16 cellular contexts compared by ENCODE assay signal in genomic region chr12:53254816-53255545, GRCh38. TPM values are rescaled to one million over a fixed set of nuclear protein-coding genes. Genes with fewer than 3 reads are reported as not detected.
A peak's percentile ranks its signal among the peaks of the same experiment; 100 is the strongest.
DNase-seq lines count a peak whose midpoint lies in the region; ATAC-seq lines count a peak whose summit lies in the region.
"Had no signal": no experiment of that assay in that cellular context is flagged by ENCODE, and none has a peak within 500 bp of the region (broad histone marks: within the 10 kb centered on the region; RNA-seq: fewer than 3 reads in every experiment).

No MANE protein-coding gene starts in this region.

- POLR2A ChIA-PET in activated CD4-positive, alpha-beta T cell treated with anti-CD3 and anti-CD28 coated beads, Interleukin-2, amount 10 ng/mL, durations not matched to agents 7 days and 5 days (lab: Charles Lee), result no interaction called here

- H3K36me3 ChIP-seq in Karpas-422 (ENCODE audit: insufficient read depth, low read length), result peaks cover 6% of the 10 kb centered on the region

- H3K9me3 ChIP-seq in Karpas-422 (ENCODE audit: low read length), result no peaks in the 10 kb centered on the region
- H3K9me3 ChIP-seq: thoracic aorta had no signal

- no peaks in the 10 kb centered on the region for H3K27me3 ChIP-seq in Karpas-422 (ENCODE audit: low read length)
- H3K27me3 ChIP-seq: brain microvascular endothelial cell had no signal

- H3K27ac Mint-ChIP-seq in activated CD4-positive, alpha-beta T cell treated with anti-CD3 and anti-CD28 coated beads, Interleukin-2, amount 10 ng/mL, durations not matched to agents 7 days and 5 days, result peak overlapping the region; percentile 72
- H3K27ac Mint-ChIP-seq in activated naive CD8-positive, alpha-beta T cell treated with anti-CD3 and anti-CD28 coated beads for 36 hours, result peak overlapping the region; percentile 38
- H3K27ac Mint-ChIP-seq: nephron had no signal

- CTCF ChIA-PET in activated CD4-positive, alpha-beta T cell treated with anti-CD3 and anti-CD28 coated beads, Interleukin-2, amount 10 ng/mL, durations not matched to agents 7 days and 5 days (lab: Charles Lee), result interaction anchor here (1.2 to 2.4 kb wide), 6 partner anchors 12 to 66 kb away, joined by 3 to 9 read pairs (median 6); partner anchors contain the start of genes AAAS and ESPL1

- H2AFZ ChIP-seq in Karpas-422 (ENCODE audit: low read length), result no peak overlapping the region

- peaks cover 41% of the 10 kb centered on the region for H3K4me1 ChIP-seq in Karpas-422 (ENCODE audit: low read length)

- ATAC-seq in HG03469 (IDR thresholded peaks at IDR 0.05; ENCODE audit: unreplicated experiment), result no peak

- H3K36me3 Mint-ChIP-seq in activated CD4-positive, alpha-beta T cell treated with anti-CD3 and anti-CD28 coated beads, Interleukin-2, amount 10 ng/mL, durations not matched to agents 7 days and 5 days (ENCODE audit: low read depth), result peaks cover 29% of the 10 kb centered on the region
- H3K36me3 Mint-ChIP-seq in activated naive CD8-positive, alpha-beta T cell treated with anti-CD3 and anti-CD28 coated beads for 36 hours, result peaks cover 12% of the 10 kb centered on the region

- peak; percentile 26 for DNase-seq in activated CD4-positive, alpha-beta T cell treated with anti-CD3 and anti-CD28 coated beads, Interleukin-2, amount 10 ng/mL, durations not matched to agents 7 days and 5 days
- DNase-seq in activated CD4-positive, alpha-beta T cell treated with anti-CD3 and anti-CD28 coated beads, Interleukin-2, amount 50 U/mL, for 1 hour, result no peak
- DNase-seq in Karpas-422 (no peak), GM19240 (ENCODE audit: insufficient read length, low spot score) (no peak), globus pallidus (ENCODE audit: low spot score) (no peak)
- DNase-seq in activated naive CD8-positive, alpha-beta T cell treated with anti-CD3 and anti-CD28 coated beads for 36 hours, result no peak
- DNase-seq: brain microvascular endothelial cell; EL; foreskin melanocyte; mesenchymal stem cell; NCI-H1694; stimulated activated CD4-positive, alpha-beta T cell treated with anti-CD3 and anti-CD28 coated beads, Interleukin-4, amount 100 ng/mL, for 1 hour had no signal

- H3K4me1 Mint-ChIP-seq in activated CD4-positive, alpha-beta T cell treated with anti-CD3 and anti-CD28 coated beads, Interleukin-2, amount 10 ng/mL, durations not matched to agents 7 days and 5 days, result peaks cover 53% of the 10 kb centered on the region
- peaks cover 45% of the 10 kb centered on the region for H3K4me1 Mint-ChIP-seq in activated naive CD8-positive, alpha-beta T cell treated with anti-CD3 and anti-CD28 coated beads for 36 hours

- H3K9ac ChIP-seq in Karpas-422 (ENCODE audit: low read length), result peak overlapping the region; percentile 9; the same call in 1 of the 2 replicates

- H3K4me3 Mint-ChIP-seq in activated CD4-positive, alpha-beta T cell treated with anti-CD3 and anti-CD28 coated beads, Interleukin-2, amount 10 ng/mL, durations not matched to agents 7 days and 5 days, result no peak overlapping the region
- no peak overlapping the region for H3K4me3 Mint-ChIP-seq in activated naive CD8-positive, alpha-beta T cell treated with anti-CD3 and anti-CD28 coated beads for 36 hours

- H3K4me2 ChIP-seq in Karpas-422 (ENCODE audit: low read depth, low read length, poor library complexity, severe bottlenecking), result peak overlapping the region; percentile 38

- H4K20me1 ChIP-seq in Karpas-422 (ENCODE audit: insufficient read depth, low read depth, low read length), result no peaks in the 10 kb centered on the region

- no peaks in the 10 kb centered on the region for H3K27me3 Mint-ChIP-seq in activated CD4-positive, alpha-beta T cell treated with anti-CD3 and anti-CD28 coated beads, Interleukin-2, amount 10 ng/mL, durations not matched to agents 7 days and 5 days
- no peaks in the 10 kb centered on the region for H3K27me3 Mint-ChIP-seq in activated naive CD8-positive, alpha-beta T cell treated with anti-CD3 and anti-CD28 coated beads for 36 hours

- H3K79me2 ChIP-seq in Karpas-422 (ENCODE audit: low read length), result peaks cover 20% of the 10 kb centered on the region

- H3K4me3 ChIP-seq in Karpas-422 (ENCODE audit: low read length) (no peak overlapping the region), skin epidermis (no peak overlapping the region)
- H3K4me3 ChIP-seq: thoracic aorta had no signal

- H3K9me3 Mint-ChIP-seq in activated CD4-positive, alpha-beta T cell treated with anti-CD3 and anti-CD28 coated beads, Interleukin-2, amount 10 ng/mL, durations not matched to agents 7 days and 5 days, result no peaks in the 10 kb centered on the region
- no peaks in the 10 kb centered on the region for H3K9me3 Mint-ChIP-seq in activated naive CD8-positive, alpha-beta T cell treated with anti-CD3 and anti-CD28 coated beads for 36 hours
- H3K9me3 Mint-ChIP-seq: nephron had no signal

- peak overlapping the region; percentile 63 for H3K27ac ChIP-seq in Karpas-422 (ENCODE audit: low read length)
- H3K27ac ChIP-seq in skin epidermis, result peak overlapping the region in 13 of 21 experiments; percentile 0 to 94 (median 44)
- H3K27ac ChIP-seq: brain microvascular endothelial cell, thoracic aorta had no signal

- no peaks in the 10 kb centered on the region for H3K9me2 ChIP-seq in Karpas-422 (replicated peaks; ENCODE audit: insufficient read depth, low read length)

RNA-seq across cellular contexts. Expression of gene ESPL1, which starts 13.1 kb away (rescaled TPM):
- total RNA-seq in activated CD4-positive, alpha-beta T cell treated with anti-CD3 and anti-CD28 coated beads, Interleukin-2, amount 10 ng/mL, durations not matched to agents 7 days and 5 days, result 100 to 1,000 TPM; 107 to 125 TPM
- total RNA-seq in Karpas-422 (2014; rRNA removed; shearing (Covaris generic); ENCODE audit: low replicate concordance), result 9.4 and 22.8 TPM in 2 replicates
- 10 to 100 TPM; 66.3 to 67.7 TPM for total RNA-seq in activated naive CD8-positive, alpha-beta T cell treated with anti-CD3 and anti-CD28 coated beads for 36 hours

RNA-seq across cellular contexts. Expression of gene RARG, which starts 23.0 kb away (rescaled TPM):
- 10 to 100 TPM; 58.3 to 59.7 TPM for total RNA-seq in activated CD4-positive, alpha-beta T cell treated with anti-CD3 and anti-CD28 coated beads, Interleukin-2, amount 10 ng/mL, durations not matched to agents 7 days and 5 days
- 1.7 and 6.5 TPM in 2 replicates for total RNA-seq in Karpas-422 (2014; rRNA removed; shearing (Covaris generic); ENCODE audit: low replicate concordance)
- 10 to 100 TPM; 22.7 to 26.0 TPM for total RNA-seq in activated naive CD8-positive, alpha-beta T cell treated with anti-CD3 and anti-CD28 coated beads for 36 hours

RNA-seq across cellular contexts. Expression of gene PFDN5, which starts 40.4 kb away (rescaled TPM):
- 100 to 1,000 TPM; 305 to 335 TPM for total RNA-seq in activated CD4-positive, alpha-beta T cell treated with anti-CD3 and anti-CD28 coated beads, Interleukin-2, amount 10 ng/mL, durations not matched to agents 7 days and 5 days
- 387 and 492 TPM in 2 replicates for total RNA-seq in Karpas-422 (2014; rRNA removed; shearing (Covaris generic); ENCODE audit: low replicate concordance)
- 100 to 1,000 TPM; 309 to 321 TPM for total RNA-seq in activated naive CD8-positive, alpha-beta T cell treated with anti-CD3 and anti-CD28 coated beads for 36 hours

RNA-seq across cellular contexts. Expression of gene MYG1, which starts 44.5 kb away (rescaled TPM):
- 10 to 100 TPM; 47.9 to 56.4 TPM for total RNA-seq in activated CD4-positive, alpha-beta T cell treated with anti-CD3 and anti-CD28 coated beads, Interleukin-2, amount 10 ng/mL, durations not matched to agents 7 days and 5 days
- 67.1 and 85.5 TPM in 2 replicates for total RNA-seq in Karpas-422 (2014; rRNA removed; shearing (Covaris generic); ENCODE audit: low replicate concordance)
- total RNA-seq in activated naive CD8-positive, alpha-beta T cell treated with anti-CD3 and anti-CD28 coated beads for 36 hours, result 10 to 100 TPM; 73.4 to 79.7 TPM

RNA-seq across cellular contexts. Expression of gene ITGB7, which starts 47.9 kb away (rescaled TPM):
- total RNA-seq in activated CD4-positive, alpha-beta T cell treated with anti-CD3 and anti-CD28 coated beads, Interleukin-2, amount 10 ng/mL, durations not matched to agents 7 days and 5 days, result 100 to 1,000 TPM; 621 to 702 TPM
- total RNA-seq in Karpas-422 (2014; rRNA removed; shearing (Covaris generic); ENCODE audit: low replicate concordance), result 124 and 159 TPM in 2 replicates
- total RNA-seq in activated naive CD8-positive, alpha-beta T cell treated with anti-CD3 and anti-CD28 coated beads for 36 hours, result 100 to 1,000 TPM; 102 to 105 TPM
